12 cellular contexts compared by ENCODE assay signal in the genomic region with DNA sequence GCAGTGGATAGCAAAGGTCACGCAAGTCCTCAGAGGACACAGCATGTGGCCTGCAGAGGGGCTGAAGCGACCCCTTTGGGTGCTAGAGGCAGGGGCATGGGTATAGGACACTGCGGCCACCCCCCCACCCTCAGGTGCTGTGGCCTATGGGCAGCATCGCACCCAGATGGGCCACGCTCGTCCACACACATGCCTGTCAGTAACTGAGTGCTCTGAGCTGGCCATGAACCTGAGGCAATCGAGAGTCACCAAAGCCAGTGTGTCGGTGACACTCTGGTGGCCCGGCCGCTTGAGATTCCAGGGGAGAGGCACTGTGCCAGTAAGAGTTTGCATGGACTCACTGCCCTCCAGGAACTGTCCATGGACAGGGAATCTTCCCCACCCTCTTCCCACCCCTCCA.
"Had no signal": no experiment of that assay in that cellular context is flagged by ENCODE, and none has a peak within 500 bp of the region (broad histone marks: within the 10 kb centered on the region; RNA-seq: fewer than 3 reads in every experiment).

No MANE protein-coding gene starts in this region.

- H3K4me1 ChIP-seq: pancreas had no signal

- H3K27ac ChIP-seq: pancreas, transverse colon had no signal

- FAIRE-seq: pancreas had no signal

- H3K9me3 ChIP-seq: pancreas, transverse colon had no signal

- H3K27ac Mint-ChIP-seq: activated CD4-positive, alpha-beta T cell treated with anti-CD3 and anti-CD28 coated beads, Interleukin-2, amount 10 ng/mL, durations not matched to agents 7 days and 5 days; activated naive CD8-positive, alpha-beta T cell treated with anti-CD3 and anti-CD28 coated beads, Interleukin-2, amount 10 ng/mL, durations not matched to agents 7 days and 5 days; stimulated activated naive B cell treated with anti-CD40 and anti-IgM and Interleukin-4, amounts not matched to agents 10 μg/mL and 1 μg/mL and 100 μg/mL, for 72 hours; T-helper 2 cell treated with Interferon-gamma antibody and Interleukin-4, amounts not matched to agents 5 μg/mL and 100 μg/mL, for 36 hours had no signal

- H3K36me3 ChIP-seq: pancreas, transverse colon had no signal

- DNase-seq: activated CD4-positive, alpha-beta T cell treated with anti-CD3 and anti-CD28 coated beads, Interleukin-2, amount 10 ng/mL, durations not matched to agents 7 days and 5 days; activated naive CD8-positive, alpha-beta T cell treated with anti-CD3 and anti-CD28 coated beads, Interleukin-2, amount 10 ng/mL, durations not matched to agents 7 days and 5 days; cerebellar nuclear complex; effector memory CD8-positive, alpha-beta T cell; kidney glomerular epithelial cell; midbrain; pancreas; stimulated activated CD4-positive, alpha-beta T cell treated with anti-CD3 and anti-CD28 coated beads, Interleukin-4, amount 100 ng/mL, for 1 hour; stimulated activated naive B cell treated with anti-CD40 and anti-IgM and Interleukin-4, amounts not matched to agents 10 μg/mL and 1 μg/mL and 100 μg/mL, for 72 hours; transverse colon had no signal

- H3K9me3 Mint-ChIP-seq: activated CD4-positive, alpha-beta T cell treated with anti-CD3 and anti-CD28 coated beads, Interleukin-2, amount 10 ng/mL, durations not matched to agents 7 days and 5 days; activated naive CD8-positive, alpha-beta T cell treated with anti-CD3 and anti-CD28 coated beads, Interleukin-2, amount 10 ng/mL, durations not matched to agents 7 days and 5 days; effector memory CD8-positive, alpha-beta T cell; stimulated activated naive B cell treated with anti-CD40 and anti-IgM and Interleukin-4, amounts not matched to agents 10 μg/mL and 1 μg/mL and 100 μg/mL, for 72 hours; T-helper 2 cell treated with Interferon-gamma antibody and Interleukin-4, amounts not matched to agents 5 μg/mL and 100 μg/mL, for 36 hours had no signal

- H3K4me3 ChIP-seq: lung, pancreas, transverse colon had no signal

- ATAC-seq: effector memory CD8-positive, alpha-beta T cell; pancreas; stimulated activated naive B cell treated with anti-CD40 and anti-IgM and Interleukin-4, amounts not matched to agents 10 μg/mL and 1 μg/mL and 100 μg/mL, for 72 hours had no signal

- H3K27me3 Mint-ChIP-seq: effector memory CD8-positive, alpha-beta T cell had no signal

- H3K36me3 Mint-ChIP-seq: activated naive CD8-positive, alpha-beta T cell treated with anti-CD3 and anti-CD28 coated beads, Interleukin-2, amount 10 ng/mL, durations not matched to agents 7 days and 5 days; stimulated activated naive B cell treated with anti-CD40 and anti-IgM and Interleukin-4, amounts not matched to agents 10 μg/mL and 1 μg/mL and 100 μg/mL, for 72 hours had no signal

- H3K4me3 Mint-ChIP-seq: activated CD4-positive, alpha-beta T cell treated with anti-CD3 and anti-CD28 coated beads, Interleukin-2, amount 10 ng/mL, durations not matched to agents 7 days and 5 days; activated naive CD8-positive, alpha-beta T cell treated with anti-CD3 and anti-CD28 coated beads, Interleukin-2, amount 10 ng/mL, durations not matched to agents 7 days and 5 days; effector memory CD8-positive, alpha-beta T cell; stimulated activated naive B cell treated with anti-CD40 and anti-IgM and Interleukin-4, amounts not matched to agents 10 μg/mL and 1 μg/mL and 100 μg/mL, for 72 hours; T-helper 2 cell treated with Interferon-gamma antibody and Interleukin-4, amounts not matched to agents 5 μg/mL and 100 μg/mL, for 36 hours had no signal
